Comparison of ENCODE assay signal across 11 cellular contexts in the genomic region with DNA sequence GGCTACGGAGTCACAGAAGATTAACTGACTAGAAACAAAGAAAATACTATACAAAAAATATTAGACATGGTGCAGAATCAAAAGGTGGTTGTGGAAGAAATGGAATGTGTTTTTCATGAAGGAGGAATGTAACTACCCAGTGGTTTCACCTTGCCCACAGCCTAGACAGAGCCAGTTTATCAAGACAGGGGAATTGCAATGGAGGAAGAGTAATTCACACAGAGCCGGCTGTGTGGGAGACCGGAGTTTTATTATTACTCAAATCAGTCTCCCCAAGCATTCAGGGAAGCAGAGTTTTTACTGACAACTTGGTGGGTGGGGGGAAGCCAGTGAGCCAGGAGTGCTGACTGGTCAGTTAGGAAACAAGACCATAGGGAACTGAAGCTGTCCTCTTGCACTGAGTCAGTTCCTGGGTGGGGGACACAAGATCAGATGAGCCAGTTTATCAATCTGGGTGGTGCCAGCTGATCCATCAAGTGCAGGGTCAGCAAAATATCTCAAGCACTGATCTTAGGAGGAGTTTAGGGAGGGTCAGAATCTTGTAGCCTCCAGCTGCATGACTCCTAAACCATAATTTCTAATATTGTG. TPM values are rescaled to one million over a fixed set of nuclear protein-coding genes. Genes with fewer than 3 reads are reported as not detected.
DNase-seq lines count a peak whose midpoint lies in the region; ATAC-seq, FAIRE-seq and TF ChIP-seq lines count a peak whose summit lies in the region.
"Not testable (repeated sequence)": the region's sequence is repeated elsewhere in the genome, so short reads cannot be mapped to it uniquely, and the experiment has no call there.
"Had no signal": no experiment of that assay in that cellular context is flagged by ENCODE, and none has a peak within 500 bp of the region (broad histone marks: within the 10 kb centered on the region; RNA-seq: fewer than 3 reads in every experiment).

No MANE protein-coding gene starts in this region.

- not testable (repeated sequence) for TF ChIP-seq EP300 in H1 (IDR thresholded peaks at IDR 0.05; ENCODE audit: borderline replicate concordance in 1 of 2, low read depth in 2 of 2, low read length in 2 of 2); HepG2 (IDR thresholded peaks at IDR 0.05; ENCODE audit: low read depth in 2 of 2, low read length in 2 of 2); HepG2 (CRISPR knock-in tag; IDR thresholded peaks at IDR 0.05; ENCODE audit: borderline replicate concordance)

- not testable (repeated sequence) for H3K27me3 Mint-ChIP-seq in neural progenitor cell (ENCODE audit: insufficient read depth, low read depth)

- not testable (repeated sequence) for H3K9me3 Mint-ChIP-seq in neural progenitor cell

- H3F3A ChIP-seq in neural progenitor cell (ENCODE audit: low read depth): peaks cover 22% of the 10 kb centered on the region

- intact Hi-C loops in adrenal gland (cut with DNase I); left ventricle myocardium superior (cut with micrococcal nuclease); HepG2 (cut with micrococcal nuclease; ENCODE audit: unreplicated experiment): not testable (repeated sequence)

- H3K14ac ChIP-seq in H1 (ENCODE audit: insufficient read length): not testable (repeated sequence)

- not testable (repeated sequence) for H4K20me1 ChIP-seq in H1 (replicated peaks in 1 of 2; ENCODE audit: control insufficient read depth in 1 of 2, insufficient read depth in 2 of 2, low read length in 2 of 2); HepG2 (ENCODE audit: insufficient read depth, low read length); neural progenitor cell (ENCODE audit: low read depth)

- not testable (repeated sequence) for H3K23ac ChIP-seq in H1 (ENCODE audit: insufficient read length)

- TF ChIP-seq POLR2A in adrenal gland (IDR thresholded peaks at IDR 0.05); H1 (IDR thresholded peaks at IDR 0.05; ENCODE audit: control extremely low read depth in 1 of 2, low read depth in 2 of 2, low read length in 2 of 2); HepG2 (IDR thresholded peaks at IDR 0.05; ENCODE audit: insufficient read depth in 1 of 2, low read depth in 2 of 2, low read length in 2 of 2): not testable (repeated sequence)

- not testable (repeated sequence) for FAIRE-seq in H1 (lab: Jason Lieb, UNC); HepG2 (lab: Jason Lieb, UNC)

- H4K5ac ChIP-seq in H1 (ENCODE audit: insufficient read length, low read depth, low read length): peak overlapping the region; percentile 4

- H3K79me2 ChIP-seq in H1 (ENCODE audit: control insufficient read depth in 1 of 2, insufficient read depth in 2 of 2, low read length in 2 of 2): peaks cover 0 to 13% of the 10 kb centered on the region in 2 experiments; a peak in 2 of 4 replicates
- not testable (repeated sequence) for H3K79me2 ChIP-seq in HepG2 (ENCODE audit: insufficient read depth, low read length); neural progenitor cell (ENCODE audit: low read depth)

- not testable (repeated sequence) for H3K23me2 ChIP-seq in H1 (ENCODE audit: low read depth, low read length)

- H3K4me3 Mint-ChIP-seq in neural progenitor cell: not testable (repeated sequence)

- not testable (repeated sequence) for H3K27me3 ChIP-seq in adrenal gland; H1 (replicated peaks in 1 of 4; ENCODE audit: control insufficient read depth in 3 of 4, extremely low read depth in 1 of 4, insufficient read depth in 3 of 4, low read length in 3 of 4); HepG2 (ENCODE audit: control insufficient read depth in 1 of 2, insufficient read depth in 2 of 2, low read length in 2 of 2); neural progenitor cell

- not testable (repeated sequence) for BruUV-seq in HepG2 (replicated peaks; lab: Mats Ljungman, UMichigan)

- H4K8ac ChIP-seq in H1 (ENCODE audit: extremely low read depth, insufficient read depth, low read length): not testable (repeated sequence)

- H3K4me2 ChIP-seq in H1 (ENCODE audit: insufficient read depth in 1 of 2, low read depth in 2 of 2, low read length in 2 of 2); HepG2 (ENCODE audit: low read depth, low read length); neural progenitor cell: not testable (repeated sequence)

- 45 to 58% (median 54%) methylated on average over 3 of the region's 3 CpGs for WGBS in adrenal gland, 4 donors
- 44% methylated on average over 3 of the region's 3 CpGs; no CpG with 5 or more reads in 1 of the 2 experiments for WGBS in H1 (ENCODE audit: extremely low coverage in 1 of 2, insufficient coverage in 1 of 2, insufficient read length in 1 of 2, insufficient replicate concordance in 2 of 2, low coverage in 1 of 2, low lambda C conversion rate in 2 of 2, missing lambda C conversion rate in 1 of 2), 2 experiments
- WGBS in HepG2 (ENCODE audit: low lambda C conversion rate): 74% methylated on average over 3 of the region's 3 CpGs

- H2BK12ac ChIP-seq in H1 (ENCODE audit: low read depth, low read length): not testable (repeated sequence)

- not testable (repeated sequence) for H2BK120ac ChIP-seq in H1 (replicated peaks; ENCODE audit: low read depth, low read length)

- DNase-seq in OCI-M1 (lab: John Stamatoyannopoulos, UW): peak; percentile 2
- peak in 5 of 7 donors; percentile 25 to 68 (median 59) for DNase-seq in adrenal gland
- DNase-seq in H1 (ENCODE audit: low read depth in 1 of 2, low spot score in 2 of 2); HepG2 (ENCODE audit: low spot score); neural progenitor cell (ENCODE audit: low spot score): not testable (repeated sequence)
- DNase-seq in left ventricle myocardium superior: peak; percentile 36
- peak in 11 of 49 donors; percentile 7 to 51 (median 33) for DNase-seq in substantia nigra (lab: John Stamatoyannopoulos, UW)

- not testable (repeated sequence) for H3K56ac ChIP-seq in H1 (replicated peaks; ENCODE audit: insufficient read length, low read depth, low read length)

- not testable (repeated sequence) for H3K4me1 ChIP-seq in adrenal gland (replicated peaks in 1 of 2); HepG2 (ENCODE audit: insufficient read depth, low read length)
- H3K4me1 ChIP-seq in H1 (replicated peaks in 1 of 4; ENCODE audit: control insufficient read depth in 3 of 4, insufficient read depth in 4 of 4, low read length in 3 of 4): peaks cover 2 to 21% (median 10%) of the 10 kb centered on the region in 4 experiments; a peak in 4 of 7 replicates
- H3K4me1 ChIP-seq in neural progenitor cell: peaks cover 27% of the 10 kb centered on the region

- H2AK5ac ChIP-seq in H1 (ENCODE audit: low read depth, low read length): not testable (repeated sequence)

- peak overlapping the region; percentile 14 for H3K27ac Mint-ChIP-seq in neural progenitor cell

- H3K18ac ChIP-seq in H1 (ENCODE audit: extremely low read depth, low read length): not testable (repeated sequence)

- H4K91ac ChIP-seq in H1 (replicated peaks; ENCODE audit: insufficient read length, low read length): not testable (repeated sequence)

- H2BK15ac ChIP-seq in H1 (ENCODE audit: low read length): peak overlapping the region; percentile 47; the same call in 1 of the 2 replicates

- H3K4ac ChIP-seq in H1 (replicated peaks; ENCODE audit: insufficient read length, low read depth, low read length): not testable (repeated sequence)

- H3K4me1 Mint-ChIP-seq in neural progenitor cell: not testable (repeated sequence)

- not testable (repeated sequence) for H3K9ac ChIP-seq in H1 (replicated peaks in 1 of 4; ENCODE audit: extremely low read depth in 1 of 4, low read depth in 3 of 4, low read length in 3 of 4); HepG2 (ENCODE audit: insufficient read depth, low read depth, low read length); neural progenitor cell

- TF ChIP-seq CTCF in adrenal gland (IDR thresholded peaks at IDR 0.05); H1 (IDR thresholded peaks at IDR 0.05; ENCODE audit: control extremely low read depth in 1 of 3, insufficient read depth in 1 of 3, low read depth in 1 of 3, low read length in 3 of 3); HepG2 (CRISPR knock-in tag; IDR thresholded peaks at IDR 0.05); neural progenitor cell (IDR thresholded peaks at IDR 0.05): not testable (repeated sequence)

- H3K36me3 Mint-ChIP-seq in neural progenitor cell: not testable (repeated sequence)

- H3K27ac ChIP-seq in adrenal gland (peak overlapping the region in 1 of 5 donors; percentile 29), substantia nigra (ENCODE audit: low read depth, low read length, poor library complexity, severe bottlenecking) (peak overlapping the region; percentile 9)
- not testable (repeated sequence) for H3K27ac ChIP-seq in H1 (ENCODE audit: low read depth, low read length); HepG2 (ENCODE audit: extremely low read length, insufficient read depth, low read length); neural progenitor cell

- in situ Hi-C loops in HepG2 (cut with HindIII; ENCODE audit: extremely low pct_ligation_motif_present, low pct_unique_long_range_greater_than_20kb): not testable (repeated sequence)

- peak; percentile 76 for ATAC-seq in left ventricle myocardium superior
- ATAC-seq in HepG2: not testable (repeated sequence)

- TF ChIP-seq RAD21 in H1 (IDR thresholded peaks at IDR 0.05 in 1 of 2, conservative IDR thresholded peaks at IDR 0.05 in 1 of 2; ENCODE audit: low read depth in 2 of 2, low read length in 2 of 2); HepG2 (CRISPR knock-in tag; IDR thresholded peaks at IDR 0.05): not testable (repeated sequence)

- H2BK5ac ChIP-seq in H1 (ENCODE audit: low read depth, low read length): 0 out of 2 replicates have a peak overlapping the region, but pooled peaks have one; percentile 11

- POLR2A ChIA-PET in H1 (lab: Charles Lee; ENCODE audit: partially characterized antibody): interaction anchor here (1.0 to 1.8 kb wide), 2 partner anchors 11 to 66 kb away, joined by 3 to 4 read pairs; no protein-coding TSS in a partner anchor
- POLR2A ChIA-PET in HepG2 (lab: Yijun Ruan, JAX): not testable (repeated sequence)

- H3K4me3 ChIP-seq in adrenal gland; H1 (ENCODE audit: extremely low read depth in 1 of 4, insufficient read depth in 2 of 4, low read depth in 3 of 4, low read length in 4 of 4); HepG2 (replicated peaks in 1 of 3; ENCODE audit: insufficient read depth in 1 of 3, low read depth in 2 of 3, low read length in 3 of 3); neural progenitor cell: not testable (repeated sequence)

- H3K79me1 ChIP-seq in H1 (ENCODE audit: low read depth, low read length): not testable (repeated sequence)

- not testable (repeated sequence) for H2BK20ac ChIP-seq in H1 (ENCODE audit: low read length)

- not testable (repeated sequence) for H3K36me3 ChIP-seq in adrenal gland (replicated peaks in 1 of 2); HepG2 (replicated peaks in 1 of 2; ENCODE audit: control insufficient read depth in 1 of 2, insufficient read depth in 2 of 2, low read length in 2 of 2); neural progenitor cell
- H3K36me3 ChIP-seq in H1 (ENCODE audit: control insufficient read depth in 2 of 4, insufficient read depth in 4 of 4, low read length in 3 of 4): peaks cover 0 to 21% (median 3%) of the 10 kb centered on the region in 4 experiments; a peak in 3 of 8 replicates

- not testable (repeated sequence) for H2AFZ ChIP-seq in H1 (ENCODE audit: low read length); HepG2 (ENCODE audit: low read length); neural progenitor cell (replicated peaks)

- H3K9me3 ChIP-seq in adrenal gland (replicated peaks in 1 of 3); H1 (ENCODE audit: insufficient read depth in 2 of 2, low read depth in 1 of 2, low read length in 1 of 2); HepG2 (ENCODE audit: low read length); neural progenitor cell (ENCODE audit: low read depth): not testable (repeated sequence)

- CTCF ChIA-PET in H1 (lab: Charles Lee; ENCODE audit: partially characterized antibody): interaction anchor here (0.7 to 1.6 kb wide), 7 partner anchors 11 to 125 kb away, joined by 3 to 6 read pairs (median 3); no protein-coding TSS in a partner anchor
- CTCF ChIA-PET in HepG2 (lab: Yijun Ruan, JAX; ENCODE audit: low intra/inter-chr PET ratio, low total read pairs): not testable (repeated sequence)

RNA-seq across cellular contexts. Expression of a gene that starts 19.0 kb away (rescaled TPM):
- total RNA-seq in adrenal gland (1,000 to 10,000 TPM in 2 of 8 donors, 100 to 1,000 TPM in 6; 466 to 2,068 (median 620) TPM), left ventricle myocardium superior (283 TPM), HepG2 (2016; rRNA removed; fragmentation: Illumina TruSeq; extraction: Trizol) (not detected in 2 replicates), neural progenitor cell (ENCODE audit: low replicate concordance) (5.7 TPM in 1 of 2 replicates, not detected in the other)
- polyA plus RNA-seq in adrenal gland (100 to 1,000 TPM; 170 to 424 (median 388) TPM), H1 (2011; rRNA removed) (10.2 and 13.4 TPM in 2 replicates), HepG2 (2011; rRNA removed) (not detected in 2 replicates)
- 2.2 and 3.0 TPM in 2 replicates for total RNA-seq in H1 (2021; fragmentation: NEBNext Ultra II Directional; extraction: Animal tissue kit (Norgen Biotek cat#: 25700))
- 9.9 TPM for polyA plus RNA-seq in H1 (2011; cell fraction: cytosol; rRNA removed)
- polyA plus RNA-seq in H1 (2011; cell fraction: nucleus; rRNA removed): 44.7 TPM
- polyA plus RNA-seq in H1 (2012, experiment 1 of 2): 5.2 to 10.2 TPM (median 9.3 TPM) in 4 replicates
- polyA plus RNA-seq in H1 (2012, experiment 2 of 2): 3.0 TPM
- 0.87 TPM for polyA plus RNA-seq in H1 (2013, experiment 1 of 2)
- polyA plus RNA-seq in H1 (2013, experiment 2 of 2): 0.85 TPM
- 6.5 and 7.7 TPM in 2 replicates for polyA minus RNA-seq in H1 (2011; rRNA and poly(A)+ RNA removed)
- not detected for polyA minus RNA-seq in H1 (2011; cell fraction: cytosol; rRNA and poly(A)+ RNA removed)
- 3.8 TPM for polyA minus RNA-seq in H1 (2011; cell fraction: nucleus; rRNA and poly(A)+ RNA removed)
- total RNA-seq in HepG2 (2016; cell fraction: cytosol; rRNA removed; fragmentation: Illumina TruSeq; extraction: Trizol; ENCODE audit: low read depth): not detected in 2 replicates
- not detected in 2 replicates for total RNA-seq in HepG2 (2016; cell fraction: insoluble cytoplasmic fraction; rRNA removed; fragmentation: Illumina TruSeq; extraction: Trizol)
- total RNA-seq in HepG2 (2016; cell fraction: membrane; rRNA removed; fragmentation: Illumina TruSeq; extraction: Trizol): not detected in 2 replicates
- total RNA-seq in HepG2 (2016; cell fraction: nucleus; rRNA removed; fragmentation: Illumina TruSeq; extraction: Trizol): not detected in 2 replicates
- not detected in 2 replicates for polyA plus RNA-seq in HepG2 (2011; cell fraction: cytosol; rRNA removed)
- not detected in 2 replicates for polyA plus RNA-seq in HepG2 (2011; cell fraction: nucleus; rRNA removed)
- polyA plus RNA-seq in HepG2 (2012): not detected in 2 replicates
- polyA plus RNA-seq in HepG2 (2016; cell fraction: cytosol; fragmentation: Illumina TruSeq; extraction: Trizol; ENCODE audit: low read depth): not detected in 2 replicates
- polyA plus RNA-seq in HepG2 (2016; cell fraction: insoluble cytoplasmic fraction; fragmentation: Illumina TruSeq; extraction: Trizol; ENCODE audit: low read depth): not detected in 2 replicates
- polyA plus RNA-seq in HepG2 (2016; cell fraction: membrane; fragmentation: Illumina TruSeq; extraction: Trizol; ENCODE audit: low read depth): not detected in 2 replicates
- not detected in 2 replicates for polyA plus RNA-seq in HepG2 (2016; cell fraction: nucleus; fragmentation: Illumina TruSeq; extraction: Trizol; ENCODE audit: insufficient read depth, low read depth)
- polyA minus RNA-seq in HepG2 (2011; rRNA and poly(A)+ RNA removed; ENCODE audit: low replicate concordance): not detected in 2 replicates
- not detected in 2 replicates for polyA minus RNA-seq in HepG2 (2011; cell fraction: cytosol; rRNA and poly(A)+ RNA removed)
- not detected in 2 replicates for polyA minus RNA-seq in HepG2 (2011; cell fraction: nucleus; rRNA and poly(A)+ RNA removed)
- total RNA-seq: GM23248, NCI-H460 had no signal
- polyA plus RNA-seq: GM23248, IgD-negative memory B cell had no signal

RNA-seq across cellular contexts. Expression of a gene that starts 40.5 kb away (rescaled TPM):
- total RNA-seq in adrenal gland: 10 to 100 TPM; 13.8 to 61.0 (median 22.5) TPM
- 10 to 100 TPM in 1 of 3 donors, 1 to 10 TPM in 2; 5.9 to 17.9 (median 7.2) TPM for polyA plus RNA-seq in adrenal gland
- not detected in 2 replicates for total RNA-seq in H1 (2021; fragmentation: NEBNext Ultra II Directional; extraction: Animal tissue kit (Norgen Biotek cat#: 25700))
- polyA plus RNA-seq in H1 (2011; rRNA removed): 0.12 TPM in 1 of 2 replicates, not detected in the other
- not detected for polyA plus RNA-seq in H1 (2011; cell fraction: cytosol; rRNA removed)
- not detected for polyA plus RNA-seq in H1 (2011; cell fraction: nucleus; rRNA removed)
- polyA plus RNA-seq in H1 (2012, experiment 1 of 2): not detected in 4 replicates
- 0.25 TPM for polyA plus RNA-seq in H1 (2012, experiment 2 of 2)
- polyA plus RNA-seq in H1 (2013, experiment 1 of 2): 0.22 TPM
- polyA plus RNA-seq in H1 (2013, experiment 2 of 2): 0.42 TPM
- polyA minus RNA-seq in H1 (2011; rRNA and poly(A)+ RNA removed): not detected in 2 replicates
- polyA minus RNA-seq in H1 (2011; cell fraction: cytosol; rRNA and poly(A)+ RNA removed): not detected
- polyA minus RNA-seq in H1 (2011; cell fraction: nucleus; rRNA and poly(A)+ RNA removed): not detected
- total RNA-seq in left ventricle myocardium superior: 6.1 TPM
- total RNA-seq in HepG2 (2016; rRNA removed; fragmentation: Illumina TruSeq; extraction: Trizol): not detected in 2 replicates
- not detected in 2 replicates for total RNA-seq in HepG2 (2016; cell fraction: cytosol; rRNA removed; fragmentation: Illumina TruSeq; extraction: Trizol; ENCODE audit: low read depth)
- total RNA-seq in HepG2 (2016; cell fraction: insoluble cytoplasmic fraction; rRNA removed; fragmentation: Illumina TruSeq; extraction: Trizol): not detected in 2 replicates
- total RNA-seq in HepG2 (2016; cell fraction: membrane; rRNA removed; fragmentation: Illumina TruSeq; extraction: Trizol): not detected in 2 replicates
- total RNA-seq in HepG2 (2016; cell fraction: nucleus; rRNA removed; fragmentation: Illumina TruSeq; extraction: Trizol): not detected in 2 replicates
- not detected in 2 replicates for polyA plus RNA-seq in HepG2 (2011; rRNA removed)
- polyA plus RNA-seq in HepG2 (2011; cell fraction: cytosol; rRNA removed): not detected in 2 replicates
- not detected in 2 replicates for polyA plus RNA-seq in HepG2 (2011; cell fraction: nucleus; rRNA removed)
- not detected in 2 replicates for polyA plus RNA-seq in HepG2 (2012)
- not detected in 2 replicates for polyA plus RNA-seq in HepG2 (2016; cell fraction: cytosol; fragmentation: Illumina TruSeq; extraction: Trizol; ENCODE audit: low read depth)
- not detected in 2 replicates for polyA plus RNA-seq in HepG2 (2016; cell fraction: insoluble cytoplasmic fraction; fragmentation: Illumina TruSeq; extraction: Trizol; ENCODE audit: low read depth)
- not detected in 2 replicates for polyA plus RNA-seq in HepG2 (2016; cell fraction: membrane; fragmentation: Illumina TruSeq; extraction: Trizol; ENCODE audit: low read depth)
- not detected in 2 replicates for polyA plus RNA-seq in HepG2 (2016; cell fraction: nucleus; fragmentation: Illumina TruSeq; extraction: Trizol; ENCODE audit: insufficient read depth, low read depth)
- polyA minus RNA-seq in HepG2 (2011; rRNA and poly(A)+ RNA removed; ENCODE audit: low replicate concordance): not detected in 2 replicates
- not detected in 2 replicates for polyA minus RNA-seq in HepG2 (2011; cell fraction: cytosol; rRNA and poly(A)+ RNA removed)
- polyA minus RNA-seq in HepG2 (2011; cell fraction: nucleus; rRNA and poly(A)+ RNA removed): not detected in 2 replicates
- not detected in 2 replicates for total RNA-seq in neural progenitor cell (ENCODE audit: low replicate concordance)
- total RNA-seq: GM23248, HT-29 had no signal
- polyA plus RNA-seq: GM23248 had no signal

RNA-seq across cellular contexts. Expression of a gene that starts 53.4 kb away (rescaled TPM):
- not detected for total RNA-seq in adrenal gland
- polyA plus RNA-seq in adrenal gland: not detected
- total RNA-seq in H1 (2021; fragmentation: NEBNext Ultra II Directional; extraction: Animal tissue kit (Norgen Biotek cat#: 25700)): not detected in 2 replicates
- not detected in 2 replicates for polyA plus RNA-seq in H1 (2011; rRNA removed)
- polyA plus RNA-seq in H1 (2011; cell fraction: cytosol; rRNA removed): not detected
- not detected for polyA plus RNA-seq in H1 (2011; cell fraction: nucleus; rRNA removed)
- polyA plus RNA-seq in H1 (2012, experiment 1 of 2): not detected in 4 replicates
- not detected for polyA plus RNA-seq in H1 (2012, experiment 2 of 2)
- polyA plus RNA-seq in H1 (2013, experiment 1 of 2): not detected
- not detected for polyA plus RNA-seq in H1 (2013, experiment 2 of 2)
- polyA minus RNA-seq in H1 (2011; rRNA and poly(A)+ RNA removed): not detected in 2 replicates
- polyA minus RNA-seq in H1 (2011; cell fraction: cytosol; rRNA and poly(A)+ RNA removed): not detected
- polyA minus RNA-seq in H1 (2011; cell fraction: nucleus; rRNA and poly(A)+ RNA removed): not detected
- total RNA-seq in left ventricle myocardium superior: not detected
- total RNA-seq in HepG2 (2016; rRNA removed; fragmentation: Illumina TruSeq; extraction: Trizol): not detected in 2 replicates
- total RNA-seq in HepG2 (2016; cell fraction: cytosol; rRNA removed; fragmentation: Illumina TruSeq; extraction: Trizol; ENCODE audit: low read depth): not detected in 2 replicates
- not detected in 2 replicates for total RNA-seq in HepG2 (2016; cell fraction: insoluble cytoplasmic fraction; rRNA removed; fragmentation: Illumina TruSeq; extraction: Trizol)
- total RNA-seq in HepG2 (2016; cell fraction: membrane; rRNA removed; fragmentation: Illumina TruSeq; extraction: Trizol): not detected in 2 replicates
- not detected in 2 replicates for total RNA-seq in HepG2 (2016; cell fraction: nucleus; rRNA removed; fragmentation: Illumina TruSeq; extraction: Trizol)
- polyA plus RNA-seq in HepG2 (2011; rRNA removed): not detected in 2 replicates
- not detected in 2 replicates for polyA plus RNA-seq in HepG2 (2011; cell fraction: cytosol; rRNA removed)
- polyA plus RNA-seq in HepG2 (2011; cell fraction: nucleus; rRNA removed): not detected in 2 replicates
- polyA plus RNA-seq in HepG2 (2012): not detected in 2 replicates
- polyA plus RNA-seq in HepG2 (2016; cell fraction: cytosol; fragmentation: Illumina TruSeq; extraction: Trizol; ENCODE audit: low read depth): not detected in 2 replicates
- polyA plus RNA-seq in HepG2 (2016; cell fraction: insoluble cytoplasmic fraction; fragmentation: Illumina TruSeq; extraction: Trizol; ENCODE audit: low read depth): not detected in 2 replicates
- polyA plus RNA-seq in HepG2 (2016; cell fraction: membrane; fragmentation: Illumina TruSeq; extraction: Trizol; ENCODE audit: low read depth): not detected in 2 replicates
- not detected in 2 replicates for polyA plus RNA-seq in HepG2 (2016; cell fraction: nucleus; fragmentation: Illumina TruSeq; extraction: Trizol; ENCODE audit: insufficient read depth, low read depth)
- polyA minus RNA-seq in HepG2 (2011; rRNA and poly(A)+ RNA removed; ENCODE audit: low replicate concordance): not detected in 2 replicates
- polyA minus RNA-seq in HepG2 (2011; cell fraction: cytosol; rRNA and poly(A)+ RNA removed): not detected in 2 replicates
- polyA minus RNA-seq in HepG2 (2011; cell fraction: nucleus; rRNA and poly(A)+ RNA removed): not detected in 2 replicates
- not detected in 2 replicates for total RNA-seq in neural progenitor cell (ENCODE audit: low replicate concordance)
- total RNA-seq: GM23248, HT-29, NCI-H460 had no signal
- polyA plus RNA-seq: GM23248, IgD-negative memory B cell had no signal

Comparison
In these comparisons a context has a peak if more than half of its experiments do, and no peak if none do; other contexts are left out.
1. RNA of a gene that starts 19.0 kb away (total RNA-seq): 466 to 2,068 TPM in adrenal gland and 283 TPM in left ventricle myocardium superior (single experiment); 2.2 to 3.0 TPM in H1, 5.7 TPM in neural progenitor cell and not detected in HepG2; every median in the first group is over 10 times any median in the second.